21 cellular contexts compared by ENCODE assay signal in the genomic region with DNA sequence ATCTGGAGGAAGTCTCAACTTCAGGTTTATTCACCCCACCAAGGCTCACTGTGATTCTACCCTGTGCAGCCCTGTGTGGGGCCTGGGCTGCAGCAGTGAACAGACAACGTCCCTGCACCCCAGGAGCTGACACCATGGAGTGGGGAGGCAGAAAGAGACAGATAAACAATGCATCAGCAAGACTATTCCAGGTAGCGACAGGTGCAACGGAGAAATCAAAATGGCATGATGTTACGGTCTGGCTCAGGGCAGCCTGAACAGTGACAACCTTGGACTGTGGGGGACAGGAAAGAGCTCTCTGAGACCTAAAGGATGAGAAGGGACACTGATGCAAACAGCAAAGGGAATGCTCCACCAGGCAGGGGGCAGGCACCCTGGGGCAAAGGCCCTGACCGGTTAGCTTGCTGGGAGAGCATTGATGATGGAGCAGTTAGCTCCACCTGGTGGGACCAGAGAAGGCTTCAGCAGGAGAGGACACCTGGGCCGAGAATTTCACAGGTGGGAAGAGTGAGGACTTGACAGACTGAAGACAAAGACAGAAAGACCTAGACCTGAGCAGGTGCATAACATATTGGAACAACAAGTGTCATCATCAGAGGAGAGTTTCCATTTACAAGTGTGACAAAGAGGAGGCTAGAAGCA.
DNase-seq lines count a peak whose midpoint lies in the region; ATAC-seq and TF ChIP-seq lines count a peak whose summit lies in the region.
"Had no signal": no experiment of that assay in that cellular context is flagged by ENCODE, and none has a peak within 500 bp of the region (broad histone marks: within the 10 kb centered on the region; RNA-seq: fewer than 3 reads in every experiment).

No MANE protein-coding gene starts in this region.

- WGBS in H9 (ENCODE audit: extremely low coverage, insufficient read length, low lambda C conversion rate), result no CpG with 5 or more reads among the region's 6 CpGs

- H3K4me1 Mint-ChIP-seq in H9, result no peaks in the 10 kb centered on the region
- H3K4me1 Mint-ChIP-seq: CD4-positive, alpha-beta memory T cell had no signal

- TF ChIP-seq CTCF in H9 (conservative IDR thresholded peaks at IDR 0.05) (no peak), LNCaP clone FGC (IDR thresholded peaks at IDR 0.05; ENCODE audit: control insufficient read depth, extremely low read depth, insufficient read depth) (peak; percentile 10; the same call in 1 of the 2 replicates), WERI-Rb-1 (IDR thresholded peaks at IDR 0.05; ENCODE audit: low read depth, low read length) (peak; percentile 14; the same call in 1 of the 2 replicates), right atrium auricular region (IDR thresholded peaks at IDR 0.05) (no peak), colonic mucosa (IDR thresholded peaks at IDR 0.05) (no peak)

- no peak overlapping the region for H4K8ac ChIP-seq in H9 (replicated peaks; ENCODE audit: insufficient read length, low read depth, low read length)

- H3K27ac ChIP-seq in H9 (ENCODE audit: insufficient read length, low read depth, low read length) (no peak overlapping the region), WERI-Rb-1 (no peak overlapping the region), right atrium auricular region (no peak overlapping the region), colonic mucosa (no peak overlapping the region)

- H2BK120ac ChIP-seq in H9 (ENCODE audit: low read depth, low read length, poor library complexity, severe bottlenecking), result no peak overlapping the region

- no peak overlapping the region for H3K18ac ChIP-seq in H9 (ENCODE audit: insufficient read length, low read depth, low read length)

- no peak overlapping the region for H3K23ac ChIP-seq in H9 (ENCODE audit: insufficient read length, low read depth, low read length)

- intact Hi-C loops in colonic mucosa (cut with DNase I), result no loop called here

- no peak overlapping the region for H3K4me3 Mint-ChIP-seq in H9
- H3K4me3 Mint-ChIP-seq: CD4-positive, alpha-beta memory T cell had no signal

- H3K4ac ChIP-seq in H9 (ENCODE audit: low read depth, low read length), result no peak overlapping the region

- H3K36me3 ChIP-seq in WERI-Rb-1, result no peaks in the 10 kb centered on the region
- H3K36me3 ChIP-seq in right atrium auricular region, result no peaks in the 10 kb centered on the region
- no peaks in the 10 kb centered on the region for H3K36me3 ChIP-seq in colonic mucosa

- H3K36me3 Mint-ChIP-seq in H9 (ENCODE audit: insufficient read depth in 1 of 3, low read depth in 3 of 3), result no peaks in the 10 kb centered on the region
- H3K36me3 Mint-ChIP-seq: CD4-positive, alpha-beta memory T cell had no signal

- no peak overlapping the region for H2AFZ ChIP-seq in H9 (ENCODE audit: low read length)

- no peak overlapping the region for H4K91ac ChIP-seq in H9 (ENCODE audit: insufficient read length, low read depth, low read length)

- no peak for ATAC-seq in GM19395 (IDR thresholded peaks at IDR 0.05; ENCODE audit: unreplicated experiment)
- ATAC-seq: GM12878 had no signal

- DNase-seq in H9 (no peak), LNCaP clone FGC (ENCODE audit: low read depth) (no peak), WERI-Rb-1 (no peak), mesenteric fat pad (ENCODE audit: low spot score) (peak; percentile 68), right atrium auricular region (ENCODE audit: low spot score) (no peak), colonic mucosa (no peak)
- DNase-seq: Caco-2; CD4-positive, alpha-beta memory T cell; DMS 273 treated with DMSO at 0.1 percent for 48 hours; DMS79 treated with DMSO at 0.1 percent for 48 hours; GOT3; KG1; NCI-H1092 treated with DMSO at 0.1 percent for 48 hours; NCI-H1436 treated with DMSO at 0.1 percent for 48 hours; NCI-H1930; NCI-H748 treated with DMSO at 0.1 percent for 48 hours; SIG-M5; T-helper 1 cell had no signal

- H3K9me3 ChIP-seq in H9 (ENCODE audit: control insufficient read depth, low read depth, low read length) (peaks cover 7% of the 10 kb centered on the region), WERI-Rb-1 (ENCODE audit: severe bottlenecking) (no peaks in the 10 kb centered on the region), right atrium auricular region (no peaks in the 10 kb centered on the region), colonic mucosa (no peaks in the 10 kb centered on the region)
- H3K9me3 ChIP-seq: Caco-2 had no signal

- no peak overlapping the region for H3K56ac ChIP-seq in H9 (ENCODE audit: insufficient read length, low read depth, low read length)

- H3K4me3 ChIP-seq in LNCaP clone FGC (ENCODE audit: low read depth, low read length) (no peak overlapping the region), WERI-Rb-1 (ENCODE audit: low read depth, low read length) (no peak overlapping the region), right atrium auricular region (no peak overlapping the region), colonic mucosa (no peak overlapping the region)
- H3K4me3 ChIP-seq: BLaER1 treated with 17β-estradiol and CSF1 and Interleukin-3, amounts not matched to agents 10 nM and 100 nM; GM12878 had no signal

- no peak overlapping the region for H3T11ph ChIP-seq in H9 (ENCODE audit: low read length)

- no peak overlapping the region for H3K14ac ChIP-seq in H9 (ENCODE audit: insufficient read depth, low read length)

- H2BK20ac ChIP-seq in H9 (ENCODE audit: low read depth, low read length, poor library complexity, severe bottlenecking), result no peak overlapping the region

- H4K5ac ChIP-seq in H9 (ENCODE audit: insufficient read length, low read depth, low read length), result no peak overlapping the region

- peaks cover 0 to 6% of the 10 kb centered on the region in 2 experiments; a peak in 3 of 5 replicates for H3K9me3 Mint-ChIP-seq in H9

- H3K4me1 ChIP-seq in H9 (ENCODE audit: insufficient read depth, low read length) (no peaks in the 10 kb centered on the region), right atrium auricular region (peaks cover 0 to 10% of the 10 kb centered on the region in 2 donors), colonic mucosa (no peaks in the 10 kb centered on the region)
- H3K4me1 ChIP-seq: Caco-2 had no signal

- H3K79me2 ChIP-seq in H9 (ENCODE audit: insufficient read depth, low read length), result no peaks in the 10 kb centered on the region

- H3K27me3 Mint-ChIP-seq in H9 (ENCODE audit: low read depth), result peaks cover 13% of the 10 kb centered on the region

- H3K27ac Mint-ChIP-seq in H9, result peak overlapping the region in 2 of 3 experiments; percentile 29 to 79; a peak in 2 of 7 replicates
- H3K27ac Mint-ChIP-seq: CD4-positive, alpha-beta memory T cell had no signal

- no peaks in the 10 kb centered on the region for H3K23me2 ChIP-seq in H9 (ENCODE audit: insufficient read length, low read depth, low read length, poor library complexity, severe bottlenecking)

- no peak overlapping the region for H2BK15ac ChIP-seq in H9 (ENCODE audit: low read depth, low read length)

- no peak overlapping the region for H2AK5ac ChIP-seq in H9 (ENCODE audit: insufficient read length, low read length)

- H3K4me2 ChIP-seq in H9 (ENCODE audit: insufficient read depth, insufficient read length, low read length), result no peak overlapping the region

- no peaks in the 10 kb centered on the region for H4K20me1 ChIP-seq in H9 (ENCODE audit: control insufficient read depth, insufficient read depth, insufficient read length)
- H4K20me1 ChIP-seq: BLaER1 treated with 17β-estradiol and CSF1 and Interleukin-3, amounts not matched to agents 10 nM and 100 nM had no signal

- H3K79me1 ChIP-seq in H9 (ENCODE audit: insufficient read depth, low read depth, low read length, poor library complexity, severe bottlenecking), result no peaks in the 10 kb centered on the region

- H2BK5ac ChIP-seq in H9 (ENCODE audit: insufficient read length, low read length), result no peak overlapping the region

- H2BK12ac ChIP-seq in H9 (ENCODE audit: insufficient read length, low read depth, low read length), result no peak overlapping the region

- H3K9ac ChIP-seq in H9 (ENCODE audit: extremely low read depth, insufficient read length, low read length) (no peak overlapping the region), colonic mucosa (ENCODE audit: low read depth in 2 of 2, low read length in 2 of 2) (no peak overlapping the region)
- H3K9ac ChIP-seq: BLaER1 treated with 17β-estradiol and CSF1 and Interleukin-3, amounts not matched to agents 10 nM and 100 nM had no signal

- H3K27me3 ChIP-seq in H9 (ENCODE audit: insufficient read depth, low read length), result no peaks in the 10 kb centered on the region
- H3K27me3 ChIP-seq in WERI-Rb-1 (ENCODE audit: insufficient read depth, low read depth, severe bottlenecking), result no peaks in the 10 kb centered on the region
- H3K27me3 ChIP-seq in right atrium auricular region, result no peaks in the 10 kb centered on the region
- H3K27me3 ChIP-seq in colonic mucosa, result no peaks in the 10 kb centered on the region
- H3K27me3 ChIP-seq: BLaER1 treated with 17β-estradiol and CSF1 and Interleukin-3, amounts not matched to agents 10 nM and 100 nM had no signal

Comparison
In these comparisons a context has a peak if more than half of its experiments do, and no peak if none do; other contexts are left out.
1. CTCF ChIP-seq: peak in LNCaP clone FGC (single experiment) and WERI-Rb-1 (single experiment); none in H9 (single experiment), right atrium auricular region (0 of 2) and colonic mucosa (single experiment).